In genomic region chr17:36182176-36183000, GRCh38 we compare ENCODE assay signal across 9 cellular contexts. TPM values are rescaled to one million over a fixed set of nuclear protein-coding genes. Genes with fewer than 3 reads are reported as not detected.
DNase-seq lines count a peak whose midpoint lies in the region; ATAC-seq and TF ChIP-seq lines count a peak whose summit lies in the region.
"Had no signal": no experiment of that assay in that cellular context is flagged by ENCODE, and none has a peak within 500 bp of the region (broad histone marks: within the 10 kb centered on the region; RNA-seq: fewer than 3 reads in every experiment).

No MANE protein-coding gene starts in this region.

- ATAC-seq in body of pancreas: peak; percentile 13
- ATAC-seq in HG03520 (IDR thresholded peaks at IDR 0.05; ENCODE audit: unreplicated experiment): no peak
- ATAC-seq in GM19035 (IDR thresholded peaks at IDR 0.05; ENCODE audit: unreplicated experiment): no peak
- ATAC-seq in GM19467 (IDR thresholded peaks at IDR 0.05; ENCODE audit: unreplicated experiment): no peak

- H3K4me3 ChIP-seq in HAP-1 (peak overlapping the region; percentile 45), body of pancreas (peak overlapping the region; percentile 28 to 66), kidney epithelial cell (ENCODE audit: low read depth, low read length) (peak overlapping the region; percentile 37), smooth muscle cell (peak overlapping the region; percentile 73)

- peak overlapping the region; percentile 85 for H2AFZ ChIP-seq in smooth muscle cell (ENCODE audit: low read depth)

- no peaks in the 10 kb centered on the region for H3K27me3 ChIP-seq in HAP-1 (ENCODE audit: low read depth)
- peaks cover 0 to 16% of the 10 kb centered on the region in 2 donors for H3K27me3 ChIP-seq in body of pancreas
- H3K27me3 ChIP-seq in kidney epithelial cell (ENCODE audit: control insufficient read depth, insufficient read depth, low read length): peaks cover 24% of the 10 kb centered on the region
- H3K27me3 ChIP-seq in smooth muscle cell (ENCODE audit: low read depth): peaks cover 56% of the 10 kb centered on the region

- no peaks in the 10 kb centered on the region for H3F3A ChIP-seq in smooth muscle cell (ENCODE audit: low read depth)

- DNase-seq in HAP-1 (ENCODE audit: low spot score in 2 of 2): no peak
- peak in 3 of 4 donors; percentile 19 to 52 (median 22) for DNase-seq in body of pancreas
- DNase-seq in kidney epithelial cell (ENCODE audit: low read depth): no peak
- no peak for DNase-seq in smooth muscle cell (lab: John Stamatoyannopoulos, UW; ENCODE audit: unreplicated experiment)
- DNase-seq in NCI-H2081 treated with DMSO at 0.1 percent for 48 hours (lab: John Stamatoyannopoulos, UW): no peak
- DNase-seq: stimulated activated CD8-positive, alpha-beta memory T cell treated with anti-CD3 and anti-CD28 coated beads, Interleukin-4, amount 100 ng/mL, for 48 hours had no signal

- intact Hi-C loops in body of pancreas (cut with DNase I): no loop called here

- peak overlapping the region; percentile 42 for H3K9ac ChIP-seq in smooth muscle cell (ENCODE audit: low read depth)

- peak overlapping the region; percentile 91 for H3K4me2 ChIP-seq in smooth muscle cell

- no peak for TF ChIP-seq POLR2A in body of pancreas (IDR thresholded peaks at IDR 0.05)

- no peaks in the 10 kb centered on the region for H4K20me1 ChIP-seq in smooth muscle cell (ENCODE audit: low read depth)

- H3K27ac ChIP-seq in body of pancreas: peak overlapping the region in 1 of 4 donors; percentile 22
- H3K27ac ChIP-seq in smooth muscle cell (ENCODE audit: low read depth): no peak overlapping the region

- in situ Hi-C loops in HAP-1 (cut with MboI; ENCODE audit: low sequenced_read_pairs): loop anchor here (25.0 kb wide), 1 partner anchor 305 kb away; the partner anchor contains the start of gene ZNHIT3

- H3K9me3 ChIP-seq in HAP-1 (no peaks in the 10 kb centered on the region), body of pancreas (no peaks in the 10 kb centered on the region), smooth muscle cell (replicated peaks; ENCODE audit: low read depth) (no peaks in the 10 kb centered on the region)

- H3K4me1 ChIP-seq in HAP-1 (no peaks in the 10 kb centered on the region; the same call in 1 of the 2 replicates), body of pancreas (peaks cover 17% of the 10 kb centered on the region), smooth muscle cell (ENCODE audit: low read depth) (no peaks in the 10 kb centered on the region)

- TF ChIP-seq CTCF in body of pancreas (IDR thresholded peaks at IDR 0.05): no peak
- no peak for TF ChIP-seq CTCF in kidney epithelial cell (IDR thresholded peaks at IDR 0.05; ENCODE audit: insufficient read depth, low read length, poor library complexity, severe bottlenecking)
- no peak for TF ChIP-seq CTCF in smooth muscle cell (IDR thresholded peaks at IDR 0.05; ENCODE audit: borderline replicate concordance, insufficient read depth, poor library complexity, severe bottlenecking)

- 16 to 36% methylated on average over 33 to 48 of the region's 48 CpGs for WGBS in body of pancreas, 2 donors
- WGBS in smooth muscle cell (ENCODE audit: low lambda C conversion rate): 42% methylated on average over 48 of the region's 48 CpGs

- H3K79me2 ChIP-seq in smooth muscle cell (ENCODE audit: low read depth): no peaks in the 10 kb centered on the region

- no peaks in the 10 kb centered on the region for H3K36me3 ChIP-seq in HAP-1 (replicated peaks)
- no peaks in the 10 kb centered on the region for H3K36me3 ChIP-seq in body of pancreas (replicated peaks in 1 of 2; ENCODE audit: insufficient read depth in 1 of 2, low read depth in 2 of 2)
- no peaks in the 10 kb centered on the region for H3K36me3 ChIP-seq in kidney epithelial cell (ENCODE audit: control insufficient read depth, insufficient read depth, low read length)
- H3K36me3 ChIP-seq in smooth muscle cell (ENCODE audit: low read depth): no peaks in the 10 kb centered on the region

RNA-seq across cellular contexts. Expression of gene TBC1D3B, which starts 6.0 kb away (rescaled TPM):
- total RNA-seq in body of pancreas: not detected
- total RNA-seq in kidney epithelial cell: 6.3 TPM in 1 of 2 replicates, not detected in the other
- total RNA-seq in smooth muscle cell: not detected in 2 replicates
- polyA plus RNA-seq in smooth muscle cell: 1.4 and 2.8 TPM in 2 replicates

RNA-seq across cellular contexts. Expression of gene CCL3L1, which starts 14.2 kb away (rescaled TPM):
- total RNA-seq in body of pancreas (1 to 10 TPM in 1 of 2 donors, not detected in 1; 2.1 TPM), kidney epithelial cell (not detected in 2 replicates), smooth muscle cell (0.81 TPM in 1 of 2 replicates, not detected in the other)
- polyA plus RNA-seq in smooth muscle cell: 1.9 TPM in 1 of 2 replicates, not detected in the other

RNA-seq across cellular contexts. Expression of gene CCL4L2, which starts 28.5 kb away (rescaled TPM):
- total RNA-seq in body of pancreas: not detected
- not detected in 2 replicates for total RNA-seq in kidney epithelial cell
- total RNA-seq in smooth muscle cell: not detected in 2 replicates
- polyA plus RNA-seq in smooth muscle cell: 0.35 TPM in 1 of 2 replicates, not detected in the other

Comparison
In these comparisons a context has a peak if more than half of its experiments do, and no peak if none do; other contexts are left out.
1. DNase-seq: peak in body of pancreas (3 of 4); none in HAP-1 (0 of 2), kidney epithelial cell (single experiment), smooth muscle cell (single experiment) and NCI-H2081 treated with DMSO at 0.1 percent for 48 hours (single experiment).
2. Peak in every context shown above with its lines, with median percentiles within 50 percentile points of each other: H3K4me3 ChIP-seq.